In genomic region chr1:220487297-220487820, GRCh38 we compare ENCODE assay signal across 9 cellular contexts. TPM values are rescaled to one million over a fixed set of nuclear protein-coding genes. Genes with fewer than 3 reads are reported as not detected.
DNase-seq lines count a peak whose midpoint lies in the region; ATAC-seq and TF ChIP-seq lines count a peak whose summit lies in the region.
"Had no signal": no experiment of that assay in that cellular context is flagged by ENCODE, and none has a peak within 500 bp of the region (broad histone marks: within the 10 kb centered on the region; RNA-seq: fewer than 3 reads in every experiment).

No MANE protein-coding gene starts in this region.

- 76% methylated on average over 5 of the region's 5 CpGs for WGBS in thymus

- H3K4me3 ChIP-seq in PC-3 (ENCODE audit: low read length) (no peak overlapping the region), fibroblast of lung (replicated peaks in 1 of 4; ENCODE audit: control extremely low read depth in 1 of 4, insufficient read depth in 1 of 4, low read depth in 3 of 4, low read length in 4 of 4) (no peak overlapping the region), thymus (ENCODE audit: low read length) (no peak overlapping the region)
- H3K4me3 ChIP-seq in CD8-positive, alpha-beta T cell (ENCODE audit: low read depth, low read length): no peak overlapping the region

- H3K27me3 ChIP-seq in PC-3 (ENCODE audit: low read length) (peaks cover 38% of the 10 kb centered on the region), fibroblast of lung (ENCODE audit: control insufficient read depth, insufficient read depth, low read length) (no peaks in the 10 kb centered on the region), thymus (ENCODE audit: control insufficient read depth, insufficient read depth) (no peaks in the 10 kb centered on the region)
- H3K27me3 ChIP-seq in CD8-positive, alpha-beta T cell (ENCODE audit: insufficient read depth, low read length): no peaks in the 10 kb centered on the region

- H3K4me2 ChIP-seq in PC-3 (ENCODE audit: low read length) (no peak overlapping the region), fibroblast of lung (ENCODE audit: extremely low read depth, insufficient read depth, low read length) (no peak overlapping the region)

- no peaks in the 10 kb centered on the region for H3K9me3 Mint-ChIP-seq in CD8-positive, alpha-beta T cell

- no peak overlapping the region for H3K4me3 Mint-ChIP-seq in CD8-positive, alpha-beta T cell

- no peak overlapping the region for H3K9ac ChIP-seq in PC-3 (ENCODE audit: low read length)
- no peak overlapping the region for H3K9ac ChIP-seq in fibroblast of lung (ENCODE audit: insufficient read depth, low read length)

- peaks cover 3% of the 10 kb centered on the region for H3K27me3 Mint-ChIP-seq in CD8-positive, alpha-beta T cell (ENCODE audit: low read depth)

- H3K27ac ChIP-seq in PC-3 (ENCODE audit: low read length) (no peak overlapping the region), fibroblast of lung (ENCODE audit: insufficient read depth, low read length) (no peak overlapping the region), thymus (ENCODE audit: low read depth) (peak overlapping the region; percentile 37)
- no peak overlapping the region for H3K27ac ChIP-seq in CD8-positive, alpha-beta T cell (ENCODE audit: low read depth, low read length)

- no peaks in the 10 kb centered on the region for H3F3A ChIP-seq in PC-3 (ENCODE audit: low read length, unreplicated experiment)

- CTCF ChIA-PET in PC-3 (lab: Charles Lee): no interaction called here
- CTCF ChIA-PET in CD8-positive, alpha-beta T cell (lab: Charles Lee): no interaction called here

- DNase-seq in activated T-cell treated with anti-CD3 and anti-CD28 coated beads for 24 hours (ENCODE audit: low read depth) (peak; percentile 1), activated T-cell treated with anti-CD3 and anti-CD28 coated beads for 4 hours (no peak), PC-3 (peak; percentile 58), fibroblast of lung (ENCODE audit: low read depth in 2 of 2) (peak; percentile 42 to 62), T-helper 9 cell (no peak)
- no peak for DNase-seq in CD8-positive, alpha-beta T cell
- DNase-seq: DND-41 had no signal

- H4K20me1 ChIP-seq in PC-3 (ENCODE audit: low read length): no peaks in the 10 kb centered on the region
- no peaks in the 10 kb centered on the region for H4K20me1 ChIP-seq in fibroblast of lung (ENCODE audit: control insufficient read depth, extremely low read depth, insufficient read depth, low read length)

- H2AFZ ChIP-seq in PC-3 (ENCODE audit: low read length) (no peak overlapping the region), fibroblast of lung (ENCODE audit: low read length) (no peak overlapping the region)

- intact Hi-C loops in PC-3 (cut with micrococcal nuclease): no loop called here
- intact Hi-C loops in CD8-positive, alpha-beta T cell (cut with DNase I, micrococcal nuclease): no loop called here

- H3K4me1 ChIP-seq in PC-3 (ENCODE audit: insufficient read depth, low read length): 0 out of 2 replicates have a peak, but pooled peaks cover 4% of the 10 kb centered on the region
- no peaks in the 10 kb centered on the region for H3K4me1 ChIP-seq in fibroblast of lung (ENCODE audit: control insufficient read depth, extremely low read depth, insufficient read depth, low read length)
- H3K4me1 ChIP-seq in thymus (ENCODE audit: control insufficient read depth, insufficient read depth, low read length): no peaks in the 10 kb centered on the region
- H3K4me1 ChIP-seq in CD8-positive, alpha-beta T cell (ENCODE audit: insufficient read depth, low read length): no peaks in the 10 kb centered on the region

- no peaks in the 10 kb centered on the region for H3K36me3 Mint-ChIP-seq in CD8-positive, alpha-beta T cell

- H3K4me1 Mint-ChIP-seq in CD8-positive, alpha-beta T cell (ENCODE audit: low read depth): no peaks in the 10 kb centered on the region

- peak; percentile 45; the same call in 1 of the 2 replicates for ATAC-seq in PC-3
- no peak for ATAC-seq in CD8-positive, alpha-beta T cell
- ATAC-seq in HG02852 (IDR thresholded peaks at IDR 0.05; ENCODE audit: unreplicated experiment): no peak

- H3K79me2 ChIP-seq in PC-3 (ENCODE audit: low read length): no peaks in the 10 kb centered on the region
- H3K79me2 ChIP-seq in fibroblast of lung (ENCODE audit: control insufficient read depth, insufficient read depth, low read length): no peaks in the 10 kb centered on the region

- no peaks in the 10 kb centered on the region for H3K9me2 ChIP-seq in PC-3 (replicated peaks; ENCODE audit: low read length)

- TF ChIP-seq CTCF in PC-3 (conservative IDR thresholded peaks at IDR 0.05; ENCODE audit: low read depth, low read length): no peak
- no peak for TF ChIP-seq CTCF in fibroblast of lung (conservative IDR thresholded peaks at IDR 0.05 in 1 of 2, IDR thresholded peaks at IDR 0.05 in 1 of 2; ENCODE audit: low read depth in 1 of 2, low read length in 2 of 2)
- no peak for TF ChIP-seq CTCF in CD8-positive, alpha-beta T cell (IDR thresholded peaks at IDR 0.05)

- H3K9me3 ChIP-seq in PC-3 (ENCODE audit: low read length) (no peaks in the 10 kb centered on the region), fibroblast of lung (ENCODE audit: control insufficient read depth, insufficient read depth, low read depth, low read length) (no peaks in the 10 kb centered on the region), thymus (ENCODE audit: control insufficient read depth) (no peaks in the 10 kb centered on the region)
- no peaks in the 10 kb centered on the region for H3K9me3 ChIP-seq in CD8-positive, alpha-beta T cell (ENCODE audit: low read length)

- H3K36me3 ChIP-seq in PC-3 (ENCODE audit: low read depth, low read length) (no peaks in the 10 kb centered on the region), fibroblast of lung (ENCODE audit: control insufficient read depth, insufficient read depth, low read length) (no peaks in the 10 kb centered on the region), thymus (ENCODE audit: control insufficient read depth, insufficient read depth) (no peaks in the 10 kb centered on the region)
- no peaks in the 10 kb centered on the region for H3K36me3 ChIP-seq in CD8-positive, alpha-beta T cell (ENCODE audit: insufficient read depth, low read length)

- H3K27ac Mint-ChIP-seq in CD8-positive, alpha-beta T cell: no peak overlapping the region

- no TSS peak for BruUV-seq in PC-3 (replicated peaks; lab: Mats Ljungman, UMichigan)

- POLR2A ChIA-PET in PC-3 (lab: Charles Lee; ENCODE audit: unreplicated experiment): no interaction called here
- POLR2A ChIA-PET in CD8-positive, alpha-beta T cell (lab: Charles Lee): no interaction called here

RNA-seq across cellular contexts. Expression of gene MARK1, which starts 40.6 kb away (rescaled TPM):
- total RNA-seq in PC-3 (2014; rRNA removed) (0.40 and 1.5 TPM in 2 replicates), fibroblast of lung (0.99 and 2.1 TPM in 2 replicates)
- polyA plus RNA-seq in fibroblast of lung (1.1 TPM in 2 replicates), thymus (4.9 TPM)
- 0.83 and 1.0 TPM in 2 replicates for polyA plus RNA-seq in fibroblast of lung (2012)
- 0.08 and 0.11 TPM in 2 replicates for polyA minus RNA-seq in fibroblast of lung (ENCODE audit: low replicate concordance)
- total RNA-seq in CD8-positive, alpha-beta T cell: not detected

Comparison
In these comparisons a context has a peak if more than half of its experiments do, and no peak if none do; other contexts are left out.
1. DNase-seq: peak in activated T-cell treated with anti-CD3 and anti-CD28 coated beads for 24 hours (single experiment), PC-3 (single experiment) and fibroblast of lung (2 of 2); none in activated T-cell treated with anti-CD3 and anti-CD28 coated beads for 4 hours (single experiment), T-helper 9 cell (single experiment) and CD8-positive, alpha-beta T cell (0 of 7).